ENCODE assay signal across 1 cellular context in the genomic region with DNA sequence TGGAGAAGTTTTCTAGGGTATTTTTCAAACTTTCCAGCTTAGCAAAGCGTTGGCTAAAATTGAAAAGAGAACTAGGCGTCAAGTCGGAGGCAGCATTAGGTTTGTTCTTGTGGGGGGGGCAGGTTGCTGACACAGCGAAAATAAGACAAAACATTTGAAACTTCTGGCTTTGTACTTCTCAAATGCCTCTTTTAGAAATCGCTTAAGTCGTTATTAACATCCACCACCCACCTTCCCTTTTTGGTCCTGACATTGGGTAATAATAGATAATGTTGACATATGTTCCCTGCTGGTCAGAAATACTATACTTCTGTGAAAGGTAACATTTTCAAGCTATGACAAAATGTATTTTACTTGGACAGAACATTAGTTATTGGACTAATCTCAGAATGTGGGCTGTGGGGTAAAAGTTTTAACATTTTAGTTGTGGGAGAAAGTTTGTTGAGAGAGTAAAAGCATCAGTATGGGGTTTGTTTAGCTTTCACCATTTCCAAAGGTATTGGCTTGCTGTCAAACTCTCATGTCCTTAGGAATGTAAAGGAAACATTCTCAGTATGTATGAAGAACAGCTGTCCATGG.
TF ChIP-seq lines count a peak whose summit lies in the region.

No MANE protein-coding gene starts in this region.

TF ChIP-seq in H1, 55 proteins besides CTCF, POLR2A, EP300 and RAD21 (continued from another document):
- TF ChIP-seq TAF7 (optimal IDR thresholded peaks at IDR 0.05; ENCODE audit: borderline replicate concordance, low read depth, low read length) = no peak
